ENCODE assay signal across 10 cellular contexts in the genomic region with DNA sequence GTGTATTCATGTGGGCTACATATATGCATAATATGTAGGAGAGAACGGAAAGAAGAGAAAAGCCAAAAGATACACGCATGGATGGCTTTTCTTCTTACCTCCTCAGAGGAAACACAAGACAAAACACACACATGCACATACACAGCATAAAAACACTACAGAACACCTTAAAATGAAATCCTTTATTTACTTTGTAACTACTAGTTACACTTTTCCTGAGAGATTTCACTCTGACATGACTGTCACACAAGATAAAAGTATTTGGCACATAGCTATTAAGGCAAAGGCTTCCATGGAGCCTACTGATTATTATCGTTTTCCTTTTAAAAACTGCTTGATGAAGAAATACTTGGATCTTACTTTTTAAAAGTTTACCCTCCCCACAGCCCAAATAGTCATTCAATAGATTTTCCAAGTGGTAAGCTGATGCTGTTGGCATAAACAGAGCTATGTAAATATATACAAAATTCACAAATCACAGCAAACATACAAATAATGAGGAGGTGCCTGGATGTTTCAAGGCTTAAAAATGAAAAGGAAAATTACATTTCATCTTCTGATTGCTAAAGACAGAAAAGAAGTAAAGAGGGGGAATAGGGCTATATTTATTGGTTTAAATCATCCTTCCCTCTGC. TPM values are rescaled to one million over a fixed set of nuclear protein-coding genes. Genes with fewer than 3 reads are reported as not detected.
DNase-seq lines count a peak whose midpoint lies in the region; ATAC-seq, FAIRE-seq and TF ChIP-seq lines count a peak whose summit lies in the region.
"Had no signal": no experiment of that assay in that cellular context is flagged by ENCODE, and none has a peak within 500 bp of the region (broad histone marks: within the 10 kb centered on the region; RNA-seq: fewer than 3 reads in every experiment).

No MANE protein-coding gene starts in this region.

- DNase-seq in ACHN (peak; percentile 20), NT2/D1 (ENCODE audit: low read depth, low spot score) (no peak), endothelial cell of umbilical vein (ENCODE audit: low read depth, low spot score) (peak; percentile 35), EL (no peak), AG08396 (ENCODE audit: low spot score) (no peak)
- DNase-seq: activated CD8-positive, alpha-beta memory T cell treated with anti-CD3 and anti-CD28 coated beads, Interleukin-2, amount 50 U/mL, for 4 hours had no signal

- no peaks in the 10 kb centered on the region for H3K9me1 ChIP-seq in endothelial cell of umbilical vein (replicated peaks; ENCODE audit: control insufficient read depth, extremely low read depth, insufficient read depth, low read length)

- FAIRE-seq in endothelial cell of umbilical vein (lab: Jason Lieb, UNC): no peak
- FAIRE-seq: D721Med had no signal

- POLR2A ChIA-PET in endothelial cell of umbilical vein (lab: Charles Lee): no interaction called here

- H3K27ac ChIP-seq in endothelial cell of umbilical vein (ENCODE audit: insufficient read depth, low read depth, low read length) (no peak overlapping the region), neural cell (ENCODE audit: low read length) (no peak overlapping the region)

- TF ChIP-seq EP300 in neural cell (conservative IDR thresholded peaks at IDR 0.05; ENCODE audit: poor library complexity, severe bottlenecking): peak; percentile 42

- H3K79me2 ChIP-seq in endothelial cell of umbilical vein (ENCODE audit: control insufficient read depth, insufficient read depth, low read length): peaks cover 88% of the 10 kb centered on the region
- H3K79me2 ChIP-seq in neural cell (replicated peaks; ENCODE audit: insufficient read depth, low read length): peaks cover 84% of the 10 kb centered on the region

- dilution Hi-C loops in endothelial cell of umbilical vein (cut with MboI; ENCODE audit: extremely low pct_ligation_motif_present, low sequenced_read_pairs): loop anchor here (25.0 kb wide), 1 partner anchor 149 kb away; no protein-coding TSS in a partner anchor

- intact Hi-C loops in endothelial cell of umbilical vein (cut with micrococcal nuclease): loop anchor here (10.0 kb wide), 4 partner anchors 417 to 1803 kb away; no protein-coding TSS in a partner anchor

- H3K4me2 ChIP-seq in endothelial cell of umbilical vein (ENCODE audit: insufficient read depth, low read length): peak overlapping the region; percentile 17
- H3K4me2 ChIP-seq in neural cell (ENCODE audit: low read length): no peak overlapping the region

- H3K9me3 ChIP-seq in NT2/D1 (ENCODE audit: insufficient read depth, low read length) (no peaks in the 10 kb centered on the region), endothelial cell of umbilical vein (replicated peaks; ENCODE audit: control insufficient read depth, insufficient read depth, low read length) (no peaks in the 10 kb centered on the region), neural cell (ENCODE audit: low read length) (no peaks in the 10 kb centered on the region)

- BruUV-seq in endothelial cell of umbilical vein (replicated peaks; lab: Mats Ljungman, UMichigan): no TSS peak

- H3K9me2 ChIP-seq in neural cell (ENCODE audit: insufficient read depth, low read length): no peaks in the 10 kb centered on the region

- H3K4me3 ChIP-seq in NT2/D1 (ENCODE audit: insufficient read length, low read depth) (peak overlapping the region; percentile 8), endothelial cell of umbilical vein (replicated peaks in 1 of 3; ENCODE audit: insufficient read depth in 1 of 3, low read depth in 1 of 3, low read length in 3 of 3) (no peak overlapping the region), neural cell (ENCODE audit: low read length) (peak overlapping the region; percentile 32)

- no peaks in the 10 kb centered on the region for H3F3A ChIP-seq in neural cell (ENCODE audit: insufficient read depth, low read length, poor library complexity, severe bottlenecking)

- ATAC-seq in HG03432 (IDR thresholded peaks at IDR 0.05; ENCODE audit: unreplicated experiment): no peak
- no peak for ATAC-seq in HG02973 (IDR thresholded peaks at IDR 0.05; ENCODE audit: unreplicated experiment)

- H3K27me3 ChIP-seq in NT2/D1 (ENCODE audit: insufficient read depth, insufficient read length) (peaks cover 38% of the 10 kb centered on the region), endothelial cell of umbilical vein (ENCODE audit: control insufficient read depth in 2 of 2, insufficient read depth in 2 of 2, low read length in 2 of 2) (no peaks in the 10 kb centered on the region), neural cell (ENCODE audit: insufficient read depth, low read depth, low read length) (peaks cover 32% of the 10 kb centered on the region)

- H4K20me1 ChIP-seq in endothelial cell of umbilical vein (replicated peaks; ENCODE audit: control insufficient read depth, extremely low read depth, insufficient read depth, low read length) (no peaks in the 10 kb centered on the region), neural cell (ENCODE audit: insufficient read depth) (no peaks in the 10 kb centered on the region)

- H2AFZ ChIP-seq in endothelial cell of umbilical vein (ENCODE audit: low read depth, low read length) (no peak overlapping the region), neural cell (ENCODE audit: low read depth, low read length) (no peak overlapping the region)

- no peak for TF ChIP-seq POLR2A in endothelial cell of umbilical vein (IDR thresholded peaks at IDR 0.05; ENCODE audit: low read depth, low read length)

- peaks cover 7% of the 10 kb centered on the region for H3K4me1 ChIP-seq in NT2/D1 (ENCODE audit: insufficient read depth, insufficient read length)
- peaks cover 48% of the 10 kb centered on the region for H3K4me1 ChIP-seq in endothelial cell of umbilical vein (ENCODE audit: control insufficient read depth, extremely low read depth, insufficient read depth, low read length)

- H3K9ac ChIP-seq in NT2/D1 (ENCODE audit: insufficient read length, low read depth) (peak overlapping the region; percentile 70), endothelial cell of umbilical vein (replicated peaks; ENCODE audit: extremely low read depth, insufficient read depth, low read length) (peak overlapping the region; percentile 12), neural cell (ENCODE audit: low read length) (peak overlapping the region; percentile 15)

- no peak for TF ChIP-seq CTCF in endothelial cell of umbilical vein (IDR thresholded peaks at IDR 0.05; ENCODE audit: extremely low read depth in 1 of 2, insufficient read depth in 1 of 2, low read depth in 1 of 2, low read length in 2 of 2)
- TF ChIP-seq CTCF in neural cell (IDR thresholded peaks at IDR 0.05; ENCODE audit: poor library complexity, severe bottlenecking): no peak

- CTCF ChIA-PET in endothelial cell of umbilical vein (lab: Charles Lee): interaction anchor here (1.3 kb wide), 1 partner anchor 62 kb away, joined by 4 read pairs; no protein-coding TSS in a partner anchor

- TF ChIP-seq RAD21 in neural cell (conservative IDR thresholded peaks at IDR 0.05): no peak

- in situ Hi-C loops in ACHN (cut with HindIII; ENCODE audit: low pct_ligation_motif_present, low pct_unique_long_range_greater_than_20kb, low sequenced_read_pairs): no loop called here

- peaks cover 19% of the 10 kb centered on the region for H3K36me3 ChIP-seq in NT2/D1 (ENCODE audit: insufficient read depth, insufficient read length, low read length)
- H3K36me3 ChIP-seq in endothelial cell of umbilical vein (ENCODE audit: control insufficient read depth in 2 of 2, extremely low read depth in 1 of 2, insufficient read depth in 2 of 2, low read length in 2 of 2): no peaks in the 10 kb centered on the region
- H3K36me3 ChIP-seq in neural cell (ENCODE audit: insufficient read depth, low read length): no peaks in the 10 kb centered on the region

TF ChIP-seq in endothelial cell of umbilical vein, 7 proteins besides CTCF, POLR2A, EP300 and RAD21:
- TF ChIP-seq EZH2 (IDR thresholded peaks at IDR 0.05; ENCODE audit: borderline replicate concordance, low read depth, low read length, severe bottlenecking) (no peak), FOS (IDR thresholded peaks at IDR 0.05; ENCODE audit: borderline replicate concordance, insufficient read depth, low read length) (no peak), POLR2AphosphoS5 (IDR thresholded peaks at IDR 0.05; ENCODE audit: insufficient read depth, low read depth, low read length) (no peak), MYC (IDR thresholded peaks at IDR 0.05; ENCODE audit: low read depth, low read length) (no peak)

TF ChIP-seq in neural cell, 6 proteins besides CTCF, POLR2A, EP300 and RAD21:
- TF ChIP-seq TAF1 (IDR thresholded peaks at IDR 0.05; ENCODE audit: low read depth): no peak
- TF ChIP-seq EZH2 (IDR thresholded peaks at IDR 0.05; ENCODE audit: borderline replicate concordance, insufficient read depth, low read length, poor library complexity, severe bottlenecking): no peak
TF ChIP-seq in neural cell: peak in this region for 0.

RNA-seq across cellular contexts. Expression of gene ZEB2, which starts 8.6 kb away (rescaled TPM):
- 44.5 and 49.6 TPM in 2 replicates for total RNA-seq in endothelial cell of umbilical vein
- polyA plus RNA-seq in endothelial cell of umbilical vein: 14.3 and 17.9 TPM in 2 replicates
- polyA plus RNA-seq in endothelial cell of umbilical vein (2011; cell fraction: cytosol; rRNA removed): 18.9 and 19.3 TPM in 2 replicates
- polyA plus RNA-seq in endothelial cell of umbilical vein (2011; cell fraction: nucleus; rRNA removed): 55.3 and 66.1 TPM in 2 replicates
- polyA plus RNA-seq in endothelial cell of umbilical vein (2012): 23.0 and 23.7 TPM in 2 replicates
- polyA minus RNA-seq in endothelial cell of umbilical vein: 88.6 and 114 TPM in 2 replicates
- polyA minus RNA-seq in endothelial cell of umbilical vein (2011; cell fraction: cytosol; rRNA and poly(A)+ RNA removed): 3.0 TPM
- polyA minus RNA-seq in endothelial cell of umbilical vein (2011; cell fraction: nucleus; rRNA and poly(A)+ RNA removed): 218 and 259 TPM in 2 replicates
- 1.6 and 2.2 TPM in 2 replicates for polyA plus RNA-seq in neural cell
- 5.4 and 10.5 TPM in 2 replicates for polyA minus RNA-seq in neural cell

Comparison
In these comparisons a context has a peak if more than half of its experiments do, and no peak if none do; other contexts are left out.
1. DNase-seq: peak in ACHN (single experiment) and endothelial cell of umbilical vein (single experiment); none in NT2/D1 (single experiment), EL (single experiment) and AG08396 (single experiment).
2. H3K4me3 ChIP-seq: peak in NT2/D1 (single experiment) and neural cell (single experiment); none in endothelial cell of umbilical vein (0 of 3).
3. H3K9ac ChIP-seq: peak in every context shown above with its lines; median percentile 70 in NT2/D1; 15 in neural cell; 12 in endothelial cell of umbilical vein.